In genomic region chr17:63838586-63839184, GRCh38 we compare ENCODE assay signal across 9 cellular contexts. TPM values are rescaled to one million over a fixed set of nuclear protein-coding genes. Genes with fewer than 3 reads are reported as not detected.
DNase-seq lines count a peak whose midpoint lies in the region; ATAC-seq, FAIRE-seq and TF ChIP-seq lines count a peak whose summit lies in the region.
"Had no signal": no experiment of that assay in that cellular context is flagged by ENCODE, and none has a peak within 500 bp of the region (broad histone marks: within the 10 kb centered on the region; RNA-seq: fewer than 3 reads in every experiment).

No MANE protein-coding gene starts in this region.

- intact Hi-C loops in A673 (cut with micrococcal nuclease; ENCODE audit: unreplicated experiment) (no loop called here), HCT116 (cut with micrococcal nuclease) (loop anchor here (1.0 kb wide), 1 partner anchor 11 kb away; the partner anchor contains the start of genes FTSJ3 and PSMC5), stomach (cut with DNase I; ENCODE audit: low total_unique reads) (no loop called here)

- POLR2A ChIA-PET in A673 (lab: Charles Lee; ENCODE audit: low non-redundant PET) (interaction anchor here (0.6 kb wide), 2 partner anchors 122 to 126 kb away, joined by 3 to 11 read pairs; no protein-coding TSS in a partner anchor), HCT116 (lab: Charles Lee) (interaction anchor here (0.6 to 2.1 kb wide), 6 partner anchors 9 to 160 kb away, joined by 3 to 7 read pairs (median 4); partner anchors contain the start of gene CCDC47)

- peak; percentile 81 for TF ChIP-seq EP300 in stomach (IDR thresholded peaks at IDR 0.05)

- no peaks in the 10 kb centered on the region for H4K20me1 ChIP-seq in HCT116 (ENCODE audit: insufficient read depth)

- H3K9me3 ChIP-seq in A673 (ENCODE audit: low read depth, low read length, poor library complexity, severe bottlenecking) (no peaks in the 10 kb centered on the region), HCT116 (ENCODE audit: control insufficient read depth in 1 of 2, insufficient read depth in 1 of 2, low read depth in 1 of 2, low read length in 2 of 2) (no peaks in the 10 kb centered on the region), stomach (no peaks in the 10 kb centered on the region)

- peak; percentile 88 for DNase-seq in A673 (ENCODE audit: low spot score)
- no peak for DNase-seq in HCT116 (ENCODE audit: low read depth, low spot score)
- peak; percentile 55 for DNase-seq in astrocyte of the spinal cord (ENCODE audit: low read depth, low spot score)
- peak; percentile 81 for DNase-seq in inferior parietal cortex (ENCODE audit: extremely low spot score)
- DNase-seq in stomach, result peak; percentile 94
- DNase-seq in stimulated activated CD4-positive, alpha-beta T cell treated with anti-CD3 and anti-CD28 coated beads, Interleukin-12 subunit alpha, Interleukin-12 subunit beta, amount 100 ng/mL, for 4 hours, result no peak
- DNase-seq in HTR-8/SVneo (ENCODE audit: insufficient read length, low spot score), result no peak

- ATAC-seq in HCT116, result no peak
- no peak for ATAC-seq in HG03457 (IDR thresholded peaks at IDR 0.05; ENCODE audit: unreplicated experiment)

- no peaks in the 10 kb centered on the region for H3K9me2 ChIP-seq in HCT116 (ENCODE audit: insufficient read depth)

- H3K27ac ChIP-seq in A673 (ENCODE audit: low read depth, low read length, poor library complexity, severe bottlenecking), result peak overlapping the region; percentile 92
- peak overlapping the region; percentile 51 for H3K27ac ChIP-seq in HCT116 (ENCODE audit: low read depth, low read length)
- H3K27ac ChIP-seq in stomach, result peak overlapping the region; percentile 69 to 97 (median 95)

- peaks cover 68% of the 10 kb centered on the region for H3K79me2 ChIP-seq in HCT116 (ENCODE audit: insufficient read depth, low read length)

- H3K27me3 ChIP-seq in A673 (replicated peaks; ENCODE audit: insufficient read depth, low read depth, low read length, poor library complexity) (no peaks in the 10 kb centered on the region), HCT116 (ENCODE audit: insufficient read depth, low read length) (no peaks in the 10 kb centered on the region), stomach (no peaks in the 10 kb centered on the region)

- in situ Hi-C loops in astrocyte of the spinal cord (cut with HindIII; ENCODE audit: low sequenced_read_pairs), result no loop called here

- CTCF ChIA-PET in A673 (lab: Charles Lee), result interaction anchor here (0.5 kb wide), 1 partner anchor 493 kb away, joined by 3 read pairs; no protein-coding TSS in a partner anchor
- CTCF ChIA-PET in HCT116 (lab: Charles Lee), result no interaction called here

- peak overlapping the region; percentile 54 for H3K9ac ChIP-seq in HCT116 (ENCODE audit: low read length)

- FAIRE-seq in HTR-8/SVneo (lab: Jason Lieb, UNC), result no peak

- RAD21 ChIA-PET in HCT116 (lab: Charles Lee; ENCODE audit: low non-redundant PET in 1 of 2, low total read pairs in 2 of 2, uncharacterized antibody in 2 of 2, unreplicated experiment in 2 of 2), result no interaction called here

- H3K4me3 ChIP-seq in A673 (ENCODE audit: low read depth, low read length, poor library complexity, severe bottlenecking) (peak overlapping the region; percentile 6), HCT116 (replicated peaks in 1 of 2; ENCODE audit: low read depth in 1 of 2, low read length in 2 of 2) (peak overlapping the region; percentile 16 to 21; a peak in 3 of 4 replicates), astrocyte of the spinal cord (ENCODE audit: low read depth, low read length) (no peak overlapping the region), stomach (peak overlapping the region; percentile 12 to 42 (median 18))

- peaks cover 49% of the 10 kb centered on the region for H3K4me1 ChIP-seq in A673 (ENCODE audit: insufficient read depth, low read length, poor library complexity, severe bottlenecking)
- peaks cover 34 to 47% of the 10 kb centered on the region in 2 experiments for H3K4me1 ChIP-seq in HCT116 (ENCODE audit: control insufficient read depth in 1 of 2, insufficient read depth in 2 of 2, low read length in 2 of 2)
- H3K4me1 ChIP-seq in stomach, result peaks cover 57 to 73% (median 67%) of the 10 kb centered on the region in 4 donors

- no peak for TF ChIP-seq RAD21 in HCT116 (IDR thresholded peaks at IDR 0.05; ENCODE audit: low read depth)

- H3K36me3 ChIP-seq in A673 (ENCODE audit: insufficient read depth, low read length, poor library complexity, severe bottlenecking), result peaks cover 31% of the 10 kb centered on the region
- peaks cover 16 to 36% of the 10 kb centered on the region in 2 experiments for H3K36me3 ChIP-seq in HCT116 (ENCODE audit: control insufficient read depth in 1 of 2, insufficient read depth in 2 of 2, low read length in 2 of 2)
- peaks cover 32 to 43% (median 41%) of the 10 kb centered on the region in 4 donors for H3K36me3 ChIP-seq in stomach

- 24 to 41% (median 30%) methylated on average over 7 of the region's 7 CpGs for WGBS in stomach, 5 donors

- BruUV-seq in A673 (replicated peaks; lab: Mats Ljungman, UMichigan) (no TSS peak), HCT116 (replicated peaks; lab: Mats Ljungman, UMichigan) (no TSS peak)

- H3K4me2 ChIP-seq in HCT116 (ENCODE audit: low read length), result peak overlapping the region; percentile 47

- TF ChIP-seq POLR2A in HCT116 (IDR thresholded peaks at IDR 0.05; ENCODE audit: borderline replicate concordance, extremely low read depth, insufficient read depth, insufficient read length) (no peak), stomach (IDR thresholded peaks at IDR 0.05) (no peak)

- H2AFZ ChIP-seq in HCT116 (ENCODE audit: low read depth, low read length, poor library complexity, severe bottlenecking), result no peak overlapping the region

- TF ChIP-seq CTCF in A673 (conservative IDR thresholded peaks at IDR 0.05; ENCODE audit: low read depth, low read length), result no peak
- no peak for TF ChIP-seq CTCF in HCT116 (IDR thresholded peaks at IDR 0.05 in 2 of 3, conservative IDR thresholded peaks at IDR 0.05 in 1 of 3; ENCODE audit: borderline replicate concordance in 1 of 3, insufficient read depth in 1 of 3, low read depth in 2 of 3, low read length in 2 of 3)
- TF ChIP-seq CTCF in astrocyte of the spinal cord (IDR thresholded peaks at IDR 0.05; ENCODE audit: low read depth, low read length), result no peak
- TF ChIP-seq CTCF in stomach (IDR thresholded peaks at IDR 0.05), result no peak

TF ChIP-seq in HCT116, 20 proteins besides CTCF, POLR2A, EP300 and RAD21:
- no peak for TF ChIP-seq SIN3A (IDR thresholded peaks at IDR 0.05; ENCODE audit: low read depth)
- TF ChIP-seq ATF3 (IDR thresholded peaks at IDR 0.05), result no peak
- no peak for TF ChIP-seq YY1 (IDR thresholded peaks at IDR 0.05; ENCODE audit: extremely low read depth, insufficient replicate concordance, low read depth, low read length)

RNA-seq across cellular contexts. Expression of gene SMARCD2, which starts 3.8 kb away (rescaled TPM):
- total RNA-seq in A673 (2021) (71.9 and 89.4 TPM in 2 replicates), HCT116 (2021; ENCODE audit: unreplicated experiment) (168 TPM), stomach (100 to 1,000 TPM in 3 of 5 donors, 10 to 100 TPM in 2; 90.6 to 244 (median 109) TPM)
- 169 and 186 TPM in 2 replicates for polyA plus RNA-seq in HCT116 (2012)
- polyA plus RNA-seq in stomach, result 10 to 100 TPM; 65.1 to 86.9 (median 66.9) TPM

RNA-seq across cellular contexts. Expression of gene FTSJ3, which starts 11.2 kb away (rescaled TPM):
- total RNA-seq in A673 (2021) (81.0 and 90.4 TPM in 2 replicates), HCT116 (2021; ENCODE audit: unreplicated experiment) (70.9 TPM), stomach (10 to 100 TPM in 4 of 5 donors, 1 to 10 TPM in 1; 3.5 to 54.0 (median 38.6) TPM)
- polyA plus RNA-seq in HCT116 (2012), result 35.8 and 40.6 TPM in 2 replicates
- 10 to 100 TPM; 12.2 to 14.4 (median 13.4) TPM for polyA plus RNA-seq in stomach

RNA-seq across cellular contexts. Expression of gene PSMC5, which starts 11.5 kb away (rescaled TPM):
- 302 and 305 TPM in 2 replicates for total RNA-seq in A673 (2021)
- total RNA-seq in HCT116 (2021; ENCODE audit: unreplicated experiment), result 193 TPM
- 205 and 235 TPM in 2 replicates for polyA plus RNA-seq in HCT116 (2012)
- 100 to 1,000 TPM in 1 of 5 donors, 10 to 100 TPM in 4; 19.2 to 177 (median 80.1) TPM for total RNA-seq in stomach
- 100 to 1,000 TPM; 151 to 211 (median 153) TPM for polyA plus RNA-seq in stomach

RNA-seq across cellular contexts. Expression of gene CSH2, which starts 34.8 kb away (rescaled TPM):
- total RNA-seq in A673 (2021) (not detected in 2 replicates), HCT116 (2021; ENCODE audit: unreplicated experiment) (not detected), stomach (not detected)
- 0.05 and 0.31 TPM in 2 replicates for polyA plus RNA-seq in HCT116 (2012)
- polyA plus RNA-seq in stomach, result not detected
- total RNA-seq: kidney epithelial cell had no signal

RNA-seq across cellular contexts. Expression of gene GH2, which starts 43.1 kb away (rescaled TPM):
- total RNA-seq in A673 (2021) (not detected in 2 replicates), HCT116 (2021; ENCODE audit: unreplicated experiment) (not detected), stomach (not detected)
- 0.06 TPM in 1 of 2 replicates, not detected in the other for polyA plus RNA-seq in HCT116 (2012)
- not detected for polyA plus RNA-seq in stomach
- total RNA-seq: kidney epithelial cell had no signal

Comparison
In these comparisons a context has a peak if more than half of its experiments do, and no peak if none do; other contexts are left out.
1. DNase-seq: peak in A673 (single experiment), astrocyte of the spinal cord (single experiment), inferior parietal cortex (single experiment) and stomach (single experiment); none in HCT116 (single experiment), stimulated activated CD4-positive, alpha-beta T cell treated with anti-CD3 and anti-CD28 coated beads, Interleukin-12 subunit alpha, Interleukin-12 subunit beta, amount 100 ng/mL, for 4 hours (single experiment) and HTR-8/SVneo (single experiment).
2. Peak in every context shown above with its lines, with median percentiles within 50 percentile points of each other: H3K27ac ChIP-seq.